ENCODE assay signal across 8 cellular contexts in the genomic region with DNA sequence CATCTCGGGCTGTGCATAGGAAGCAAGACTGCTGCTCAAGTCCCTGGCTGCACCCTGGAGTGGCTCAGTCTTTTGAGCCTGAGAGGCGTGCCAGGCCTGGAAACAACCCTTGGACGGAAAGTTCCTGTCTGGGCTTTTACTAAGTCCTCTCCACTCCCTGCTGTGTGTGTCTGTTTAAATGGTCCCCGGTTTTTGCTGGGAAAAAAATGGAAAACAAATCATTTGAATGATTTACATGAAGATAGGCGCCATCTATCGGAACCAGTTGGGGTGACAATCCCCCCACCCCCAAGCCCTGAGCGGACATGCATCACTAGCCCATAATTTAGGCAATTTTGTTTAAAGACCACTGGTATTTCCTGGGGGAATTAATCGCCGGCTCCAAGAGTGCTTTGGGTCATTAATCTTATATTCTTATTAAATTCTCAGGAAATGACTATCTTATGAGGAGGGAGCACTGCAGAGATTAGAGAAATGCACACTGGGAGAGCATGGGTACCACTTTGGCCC. TPM values are rescaled to one million over a fixed set of nuclear protein-coding genes. Genes with fewer than 3 reads are reported as not detected.
DNase-seq lines count a peak whose midpoint lies in the region; FAIRE-seq and TF ChIP-seq lines count a peak whose summit lies in the region.

No MANE protein-coding gene starts in this region.

- peak; percentile 73 for DNase-seq in AG04449 (ENCODE audit: low read depth, low spot score)
- no peak for DNase-seq in GM12891 (ENCODE audit: insufficient read length, low spot score)
- peak; percentile 76 for DNase-seq in NCI-H748 (lab: John Stamatoyannopoulos, UW; ENCODE audit: unreplicated experiment)
- peak; percentile 45 for DNase-seq in activated T-cell treated with anti-CD3 and anti-CD28 coated beads, Interleukin-2, amount 50 U/mL, for 24 hours
- peak; percentile 98 for DNase-seq in fibroblast of the aortic adventitia (ENCODE audit: low read depth)
- peak; percentile 61 for DNase-seq in nephron progenitor cell
- peak; percentile 92 to 93 for DNase-seq in thyroid gland
- DNase-seq in NK-92 (lab: John Stamatoyannopoulos, UW; ENCODE audit: unreplicated experiment): no peak

- peaks cover 48% of the 10 kb centered on the region for H3K27me3 Mint-ChIP-seq in activated T-cell treated with anti-CD3 and anti-CD28 coated beads, Interleukin-2, amount 50 U/mL, for 24 hours
- H3K27me3 Mint-ChIP-seq in nephron progenitor cell (ENCODE audit: low read depth, poor library complexity): peaks cover 28% of the 10 kb centered on the region

- H3K27ac Mint-ChIP-seq in activated T-cell treated with anti-CD3 and anti-CD28 coated beads, Interleukin-2, amount 50 U/mL, for 24 hours: no peak overlapping the region
- H3K27ac Mint-ChIP-seq in nephron progenitor cell: no peak overlapping the region

- no peak overlapping the region for H3K4me3 Mint-ChIP-seq in activated T-cell treated with anti-CD3 and anti-CD28 coated beads, Interleukin-2, amount 50 U/mL, for 24 hours
- H3K4me3 Mint-ChIP-seq in nephron progenitor cell: peak overlapping the region; percentile 24

- no peaks in the 10 kb centered on the region for H3K27me3 ChIP-seq in thyroid gland

- peaks cover 40% of the 10 kb centered on the region for H3K4me1 Mint-ChIP-seq in activated T-cell treated with anti-CD3 and anti-CD28 coated beads, Interleukin-2, amount 50 U/mL, for 24 hours (ENCODE audit: low read depth)
- H3K4me1 Mint-ChIP-seq in nephron progenitor cell: peaks cover 42% of the 10 kb centered on the region

- intact Hi-C loops in thyroid gland (cut with DNase I): loop anchor here (10.0 kb wide), 1 partner anchor 336 kb away; no protein-coding TSS in a partner anchor

- CTCF ChIA-PET in AG04449 (lab: Yijun Ruan, JAX): interaction anchor here (0.7 to 7.5 kb wide), 12 partner anchors 10 to 288 kb away, joined by 3 to 135 read pairs (median 4); no protein-coding TSS in a partner anchor

- TF ChIP-seq CTCF in AG04449 (IDR thresholded peaks at IDR 0.05; ENCODE audit: insufficient read depth, low read length, missing control alignments): peak; percentile 67
- peak; percentile 74 for TF ChIP-seq CTCF in fibroblast of the aortic adventitia (IDR thresholded peaks at IDR 0.05; ENCODE audit: insufficient read depth, low read length)
- peak; percentile 45 for TF ChIP-seq CTCF in nephron progenitor cell (IDR thresholded peaks at IDR 0.05)
- peak in 5 of 6 experiments; percentile 39 to 74 (median 70) for TF ChIP-seq CTCF in thyroid gland (IDR thresholded peaks at IDR 0.05)

- no peaks in the 10 kb centered on the region for H3K36me3 Mint-ChIP-seq in activated T-cell treated with anti-CD3 and anti-CD28 coated beads, Interleukin-2, amount 50 U/mL, for 24 hours (ENCODE audit: low read depth)
- peaks cover 4% of the 10 kb centered on the region for H3K36me3 Mint-ChIP-seq in nephron progenitor cell (ENCODE audit: low read depth)

- 0 out of 2 replicates have a peak overlapping the region, but pooled peaks have one; percentile 12 for H3K4me3 ChIP-seq in AG04449 (ENCODE audit: low read depth, low read length)
- H3K4me3 ChIP-seq in fibroblast of the aortic adventitia (ENCODE audit: low read depth, low read length): peak overlapping the region; percentile 40
- no peak overlapping the region for H3K4me3 ChIP-seq in thyroid gland (replicated peaks in 1 of 3)

- H3K36me3 ChIP-seq in thyroid gland: no peaks in the 10 kb centered on the region

- H3K9me3 ChIP-seq in thyroid gland: no peaks in the 10 kb centered on the region

- H3K9me3 Mint-ChIP-seq in activated T-cell treated with anti-CD3 and anti-CD28 coated beads, Interleukin-2, amount 50 U/mL, for 24 hours: no peaks in the 10 kb centered on the region
- H3K9me3 Mint-ChIP-seq in nephron progenitor cell: no peaks in the 10 kb centered on the region

- peaks cover 24 to 27% of the 10 kb centered on the region in 2 donors for H3K4me1 ChIP-seq in thyroid gland

- WGBS in thyroid gland, 2 donors: 1 to 4% methylated on average over 9 of the region's 9 CpGs

- FAIRE-seq in GM12891 (lab: Jason Lieb, UNC): no peak

- POLR2A ChIA-PET in AG04449 (lab: Yijun Ruan, JAX): no interaction called here

- TF ChIP-seq POLR2A in GM12891 (IDR thresholded peaks at IDR 0.05; ENCODE audit: low read depth, low read length): no peak
- TF ChIP-seq POLR2A in thyroid gland (IDR thresholded peaks at IDR 0.05): peak in 1 of 2 donors; percentile 52

- H3K27ac ChIP-seq in thyroid gland: peak overlapping the region; percentile 72 to 90 (median 82)

TF ChIP-seq in GM12891, 5 proteins besides CTCF, POLR2A, EP300 and RAD21:
- 0 out of 2 replicates have a peak, but pooled peaks have one; percentile 23 for TF ChIP-seq POU2F2 (IDR thresholded peaks at IDR 0.05; ENCODE audit: low read depth, low read length)
- TF ChIP-seq POLR2AphosphoS5 (IDR thresholded peaks at IDR 0.05; ENCODE audit: low read depth, low read length): no peak

RNA-seq across cellular contexts. Expression of gene GAB2, which starts 2.7 kb away (rescaled TPM):
- 3.8 TPM for polyA plus RNA-seq in GM12891 (2012; ENCODE audit: low read depth, missing spikeins)
- total RNA-seq in fibroblast of the aortic adventitia (ENCODE audit: low replicate concordance): 13.7 and 16.4 TPM in 2 replicates
- total RNA-seq in thyroid gland: 10 to 100 TPM in 2 of 4 donors, 1 to 10 TPM in 2; 8.1 to 18.1 (median 13.4) TPM

Comparison
In these comparisons a context has a peak if more than half of its experiments do, and no peak if none do; other contexts are left out.
1. DNase-seq: peak in AG04449 (single experiment), NCI-H748 (single experiment), activated T-cell treated with anti-CD3 and anti-CD28 coated beads, Interleukin-2, amount 50 U/mL, for 24 hours (single experiment), fibroblast of the aortic adventitia (single experiment), nephron progenitor cell (single experiment) and thyroid gland (2 of 2); none in GM12891 (single experiment) and NK-92 (single experiment).
2. H3K4me3 ChIP-seq: peak in AG04449 (single experiment) and fibroblast of the aortic adventitia (single experiment); none in thyroid gland (0 of 3).
3. Peak in every context shown above with its lines, with median percentiles within 50 percentile points of each other: CTCF ChIP-seq.